ENCODE assay signal across 8 cellular contexts in the genomic region with DNA sequence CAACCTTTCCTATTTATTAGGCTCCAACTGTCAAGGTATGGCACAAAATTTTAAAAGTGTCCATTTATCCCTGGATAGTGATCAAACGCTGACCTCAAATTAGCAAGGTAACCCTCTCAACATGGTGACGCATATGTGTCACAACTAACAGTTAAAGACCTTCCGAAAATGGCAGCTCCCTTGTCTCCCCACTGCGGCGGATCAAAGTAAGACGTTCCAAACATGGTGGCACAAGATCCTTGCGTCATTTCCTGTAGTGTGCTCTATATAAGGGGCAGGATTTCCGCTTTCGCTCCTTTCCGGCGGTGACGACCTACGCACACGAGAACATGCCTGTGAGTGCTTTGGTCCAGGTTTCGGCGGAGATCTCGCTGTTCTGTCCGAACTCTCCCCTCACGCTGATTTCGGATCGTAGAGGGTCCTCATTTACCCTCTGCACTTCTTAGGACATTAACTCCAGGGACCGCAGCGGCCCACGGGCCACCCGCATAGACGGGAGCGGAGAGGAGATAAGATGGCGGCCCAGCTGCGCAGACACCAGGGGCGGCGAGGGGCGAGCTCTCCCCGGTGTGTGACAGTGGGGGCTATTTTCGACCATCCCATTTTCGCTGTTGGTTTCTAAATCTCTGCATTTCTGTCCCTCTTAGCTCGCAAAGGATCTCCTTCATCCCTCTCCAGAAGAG. TPM values are rescaled to one million over a fixed set of nuclear protein-coding genes. Genes with fewer than 3 reads are reported as not detected.
A peak's percentile ranks its signal among the peaks of the same experiment; 100 is the strongest.
DNase-seq lines count a peak whose midpoint lies in the region; ATAC-seq lines count a peak whose summit lies in the region.

RPS27 (plus strand) TSS at position 295 of the 683 bp plus-strand sequence; CDS start at position 330, 35 bp downstream.

- DNase-seq in AG08396 (ENCODE audit: low spot score) (peak; percentile 92), NCI-H460 (ENCODE audit: extremely low read depth, low read depth) (peak; percentile 100), cerebellar nuclear complex (lab: John Stamatoyannopoulos, UW) (peak; percentile 85 to 98), islet precursor cell (peak; percentile 95)
- peak; percentile 80 for DNase-seq in activated CD4-positive, CD25-positive, alpha-beta regulatory T cell treated with anti-CD3 and anti-CD28 coated beads, Interleukin-2, amount 50 U/mL, for 72 hours
- peak; percentile 75 to 86 (median 78) for DNase-seq in stimulated activated CD4-positive, alpha-beta T cell treated with anti-CD3 and anti-CD28 coated beads, Interleukin-12 subunit alpha, Interleukin-12 subunit beta, amount 100 ng/mL, for 48 hours (ENCODE audit: low read depth in 2 of 3, low spot score in 1 of 3)

- ATAC-seq in GM19023 (IDR thresholded peaks at IDR 0.05; ENCODE audit: unreplicated experiment) (peak; percentile 73), HG03354 (IDR thresholded peaks at IDR 0.05; ENCODE audit: poor library complexity, severe bottlenecking, unreplicated experiment) (peak; percentile 79)

RNA-seq across cellular contexts. Expression of gene RPS27, which starts in this region (rescaled TPM):
- total RNA-seq in NCI-H460 (2014; rRNA removed; shearing (Covaris generic)), result 6,275 and 6,817 TPM in 2 replicates
- polyA plus RNA-seq in NCI-H460 (2014; cell fraction: nucleus; rRNA removed), result 1,239 and 1,733 TPM in 2 replicates

Comparison
In these comparisons a context has a peak if more than half of its experiments do, and no peak if none do; other contexts are left out.
1. Peak in every context shown above with its lines: DNase-seq and ATAC-seq.